In genomic region chr3:50365080-50365841, GRCh38 we compare ENCODE assay signal across 8 cellular contexts. TPM values are rescaled to one million over a fixed set of nuclear protein-coding genes. Genes with fewer than 3 reads are reported as not detected.
A peak's percentile ranks its signal among the peaks of the same experiment; 100 is the strongest.
DNase-seq lines count a peak whose midpoint lies in the region; ATAC-seq and TF ChIP-seq lines count a peak whose summit lies in the region.

No MANE protein-coding gene starts in this region.

- POLR2A ChIA-PET in OCI-LY7 (lab: Charles Lee): interaction anchor here (0.6 to 0.8 kb wide), 4 partner anchors 11 to 360 kb away, joined by 3 to 5 read pairs (median 4); no protein-coding TSS in a partner anchor

- H3K79me2 ChIP-seq in OCI-LY7 (ENCODE audit: insufficient read depth, low read depth, low read length) (no peaks in the 10 kb centered on the region), neural progenitor cell (ENCODE audit: low read depth) (no peaks in the 10 kb centered on the region)

- no peaks in the 10 kb centered on the region for H4K20me1 ChIP-seq in OCI-LY7 (ENCODE audit: insufficient read depth, low read length)
- H4K20me1 ChIP-seq in neural progenitor cell (ENCODE audit: low read depth): no peaks in the 10 kb centered on the region

- peak; percentile 91 for ATAC-seq in HG03103 (IDR thresholded peaks at IDR 0.05; ENCODE audit: low read depth, unreplicated experiment)

- H3K27me3 ChIP-seq in neural progenitor cell (peaks cover 29% of the 10 kb centered on the region), stomach (no peaks in the 10 kb centered on the region)

- peak overlapping the region; percentile 91 for H2AFZ ChIP-seq in OCI-LY7 (ENCODE audit: low read length)
- peak overlapping the region; percentile 54 for H2AFZ ChIP-seq in neural progenitor cell (replicated peaks)

- no peak for TF ChIP-seq EP300 in stomach (IDR thresholded peaks at IDR 0.05)

- no peak overlapping the region for H3K9ac ChIP-seq in neural progenitor cell

- H3K36me3 Mint-ChIP-seq in neural progenitor cell: no peaks in the 10 kb centered on the region

- H3K4me3 ChIP-seq in OCI-LY7 (ENCODE audit: low read depth, low read length, poor library complexity, severe bottlenecking): peak overlapping the region; percentile 72
- peak overlapping the region; percentile 63 for H3K4me3 ChIP-seq in fibroblast of the aortic adventitia (ENCODE audit: low read depth, low read length)
- H3K4me3 ChIP-seq in neural progenitor cell: peak overlapping the region; percentile 54
- peak overlapping the region; percentile 51 to 76 (median 67) for H3K4me3 ChIP-seq in stomach

- 3 to 5% (median 4%) methylated on average over 25 to 53 of the region's 53 CpGs for WGBS in stomach, 5 donors

- H3K9me2 ChIP-seq in OCI-LY7 (ENCODE audit: insufficient read depth, low read length): no peaks in the 10 kb centered on the region

- H3K4me1 ChIP-seq in OCI-LY7 (ENCODE audit: insufficient read depth, low read length, poor library complexity, severe bottlenecking) (peaks cover 7% of the 10 kb centered on the region), neural progenitor cell (peaks cover 5% of the 10 kb centered on the region), stomach (peaks cover 13 to 39% (median 16%) of the 10 kb centered on the region in 4 donors)

- no TSS peak for BruUV-seq in OCI-LY7 (replicated peaks; lab: Mats Ljungman, UMichigan)

- TF ChIP-seq CTCF in OCI-LY7 (conservative IDR thresholded peaks at IDR 0.05; ENCODE audit: low read length): 0 out of 2 replicates have a peak, but pooled peaks have one; percentile 39
- no peak for TF ChIP-seq CTCF in fibroblast of the aortic adventitia (IDR thresholded peaks at IDR 0.05; ENCODE audit: insufficient read depth, low read length)
- TF ChIP-seq CTCF in neural progenitor cell (IDR thresholded peaks at IDR 0.05): no peak
- peak in 1 of 7 experiments; percentile 6 for TF ChIP-seq CTCF in stomach (IDR thresholded peaks at IDR 0.05)

- H3K36me3 ChIP-seq in OCI-LY7 (ENCODE audit: insufficient read depth, low read length) (no peaks in the 10 kb centered on the region), neural progenitor cell (no peaks in the 10 kb centered on the region), stomach (no peaks in the 10 kb centered on the region)

- peaks cover 6% of the 10 kb centered on the region for H3K4me1 Mint-ChIP-seq in neural progenitor cell

- H3K9me3 ChIP-seq in OCI-LY7 (ENCODE audit: low read length): no peaks in the 10 kb centered on the region
- H3K9me3 ChIP-seq in neural progenitor cell (ENCODE audit: low read depth): no peaks in the 10 kb centered on the region
- no peaks in the 10 kb centered on the region for H3K9me3 ChIP-seq in stomach

- no peaks in the 10 kb centered on the region for H3K9me3 Mint-ChIP-seq in neural progenitor cell

- no peak overlapping the region for H3K27ac Mint-ChIP-seq in neural progenitor cell

- H3K4me2 ChIP-seq in OCI-LY7 (ENCODE audit: low read length): peak overlapping the region; percentile 92
- H3K4me2 ChIP-seq in neural progenitor cell: peak overlapping the region; percentile 79

- no peak overlapping the region for H3K27ac ChIP-seq in OCI-LY7 (ENCODE audit: low read depth, low read length, poor library complexity, severe bottlenecking)
- no peak overlapping the region for H3K27ac ChIP-seq in neural progenitor cell
- peak overlapping the region; percentile 73 to 87 (median 77) for H3K27ac ChIP-seq in stomach

- peak overlapping the region; percentile 84 for H3K4me3 Mint-ChIP-seq in neural progenitor cell

- H3F3A ChIP-seq in neural progenitor cell (ENCODE audit: low read depth): peaks cover 4% of the 10 kb centered on the region

- CTCF ChIA-PET in OCI-LY7 (lab: Charles Lee; ENCODE audit: unreplicated experiment): interaction anchor here (0.8 kb wide), 1 partner anchor 177 kb away, joined by 3 read pairs; no protein-coding TSS in a partner anchor

- intact Hi-C loops in OCI-LY7 (cut with micrococcal nuclease; ENCODE audit: unreplicated experiment) (no loop called here), stomach (cut with DNase I; ENCODE audit: low total_unique reads) (no loop called here)

- H3K27me3 Mint-ChIP-seq in neural progenitor cell (ENCODE audit: insufficient read depth, low read depth): peaks cover 2% of the 10 kb centered on the region

- no peak for TF ChIP-seq POLR2A in stomach (IDR thresholded peaks at IDR 0.05)

- DNase-seq in SIG-M5 treated with dmso at 0.1 percent for 504 hours (lab: John Stamatoyannopoulos, UW; ENCODE audit: unreplicated experiment) (peak; percentile 87), SIG-M5 (lab: John Stamatoyannopoulos, UW) (no peak), OCI-LY7 (ENCODE audit: low spot score) (peak; percentile 95), fibroblast of the aortic adventitia (ENCODE audit: low read depth) (peak; percentile 46), neural progenitor cell (ENCODE audit: low spot score) (peak; percentile 88), stomach (peak; percentile 95)
- peak; percentile 90 to 92 for DNase-seq in activated T-helper 1 cell treated with anti-CD3 and anti-CD28 coated beads, Interleukin-2, amount 50 U/mL, for 16 hours (ENCODE audit: low read depth in 1 of 2, low spot score in 1 of 2)

RNA-seq across cellular contexts. Expression of gene TMEM115, which starts 5.9 kb away (rescaled TPM):
- 14.5 and 18.9 TPM in 2 replicates for total RNA-seq in OCI-LY7 (2014; rRNA removed; shearing (Covaris generic))
- 16.2 and 17.1 TPM in 2 replicates for total RNA-seq in OCI-LY7 (2022)
- total RNA-seq in fibroblast of the aortic adventitia (ENCODE audit: low replicate concordance): 47.9 and 48.9 TPM in 2 replicates
- 6.3 and 28.0 TPM in 2 replicates for total RNA-seq in neural progenitor cell (ENCODE audit: low replicate concordance)
- 100 to 1,000 TPM in 1 of 5 donors, 10 to 100 TPM in 4; 25.0 to 128 (median 27.4) TPM for total RNA-seq in stomach
- polyA plus RNA-seq in stomach: 10 to 100 TPM; 14.6 to 27.7 (median 14.7) TPM

RNA-seq across cellular contexts. Expression of gene CYB561D2, which starts 14.6 kb away (rescaled TPM):
- total RNA-seq in OCI-LY7 (2014; rRNA removed; shearing (Covaris generic)): 16.2 and 28.0 TPM in 2 replicates
- total RNA-seq in OCI-LY7 (2022) (17.8 and 18.7 TPM in 2 replicates), fibroblast of the aortic adventitia (ENCODE audit: low replicate concordance) (12.2 and 15.8 TPM in 2 replicates), neural progenitor cell (ENCODE audit: low replicate concordance) (2.2 and 13.8 TPM in 2 replicates), stomach (10 to 100 TPM in 2 of 5 donors, 1 to 10 TPM in 2, not detected in 1; 6.1 to 16.3 (median 10.3) TPM)
- 10 to 100 TPM; 10.4 to 26.1 (median 17.4) TPM for polyA plus RNA-seq in stomach

RNA-seq across cellular contexts. Expression of gene NPRL2, which starts 14.7 kb away (rescaled TPM):
- 38.6 and 52.5 TPM in 2 replicates for total RNA-seq in OCI-LY7 (2014; rRNA removed; shearing (Covaris generic))
- total RNA-seq in OCI-LY7 (2022) (27.9 and 36.0 TPM in 2 replicates), fibroblast of the aortic adventitia (ENCODE audit: low replicate concordance) (9.4 and 19.7 TPM in 2 replicates), neural progenitor cell (ENCODE audit: low replicate concordance) (15.5 and 35.7 TPM in 2 replicates), stomach (10 to 100 TPM in 3 of 5 donors, 1 to 10 TPM in 2; 4.5 to 75.0 (median 13.0) TPM)
- 10 to 100 TPM; 20.8 to 27.6 (median 27.0) TPM for polyA plus RNA-seq in stomach

RNA-seq across cellular contexts. Expression of gene ZMYND10, which starts 19.7 kb away (rescaled TPM):
- total RNA-seq in OCI-LY7 (2014; rRNA removed; shearing (Covaris generic)): 1.7 and 1.8 TPM in 2 replicates
- total RNA-seq in OCI-LY7 (2022): 2.8 and 3.0 TPM in 2 replicates
- 0.81 and 0.82 TPM in 2 replicates for total RNA-seq in fibroblast of the aortic adventitia (ENCODE audit: low replicate concordance)
- total RNA-seq in neural progenitor cell (ENCODE audit: low replicate concordance): 0.37 and 1.7 TPM in 2 replicates
- 10 to 100 TPM in 1 of 5 donors, under 1 TPM in 3, not detected in 1; 0.87 to 61.4 (median 0.91) TPM for total RNA-seq in stomach
- polyA plus RNA-seq in stomach: 1 to 10 TPM in 2 of 3 donors, under 1 TPM in 1; 0.87 to 3.7 (median 1.2) TPM

RNA-seq across cellular contexts. Expression of gene RASSF1, which starts 24.6 kb away (rescaled TPM):
- total RNA-seq in OCI-LY7 (2014; rRNA removed; shearing (Covaris generic)): 35.8 and 36.0 TPM in 2 replicates
- total RNA-seq in OCI-LY7 (2022) (33.0 and 33.9 TPM in 2 replicates), fibroblast of the aortic adventitia (ENCODE audit: low replicate concordance) (20.4 and 45.7 TPM in 2 replicates), neural progenitor cell (ENCODE audit: low replicate concordance) (13.7 and 19.5 TPM in 2 replicates), stomach (10 to 100 TPM; 16.5 to 33.2 (median 22.6) TPM)
- polyA plus RNA-seq in stomach: 10 to 100 TPM; 27.8 to 37.3 (median 29.6) TPM

Comparison
In these comparisons a context has a peak if more than half of its experiments do, and no peak if none do; other contexts are left out.
1. H3K27ac ChIP-seq: peak in stomach (5 of 5); none in OCI-LY7 (single experiment) and neural progenitor cell (single experiment).
2. Peak in every context shown above with its lines, with median percentiles within 50 percentile points of each other: H3K4me3 ChIP-seq.